8 cellular contexts compared by ENCODE assay signal in genomic region chr12:124862768-124863408, GRCh38. TPM values are rescaled to one million over a fixed set of nuclear protein-coding genes. Genes with fewer than 3 reads are reported as not detected.
DNase-seq lines count a peak whose midpoint lies in the region; ATAC-seq and TF ChIP-seq lines count a peak whose summit lies in the region.

No MANE protein-coding gene starts in this region.

- no peaks in the 10 kb centered on the region for H3K9me3 ChIP-seq in CD8-positive, alpha-beta memory T cell (ENCODE audit: low read length)
- no peaks in the 10 kb centered on the region for H3K9me3 ChIP-seq in vagina

- peak overlapping the region; percentile 31 for H3K27ac ChIP-seq in CD8-positive, alpha-beta memory T cell (ENCODE audit: low read depth, low read length)
- peak overlapping the region; percentile 77 for H3K27ac ChIP-seq in vagina

- no peaks in the 10 kb centered on the region for H3K36me3 Mint-ChIP-seq in CD8-positive, alpha-beta memory T cell
- no peaks in the 10 kb centered on the region for H3K36me3 Mint-ChIP-seq in naive B cell

- intact Hi-C loops in vagina (cut with DNase I): no loop called here

- H3K36me3 ChIP-seq in CD8-positive, alpha-beta memory T cell (ENCODE audit: insufficient read depth, low read length): no peaks in the 10 kb centered on the region
- H3K36me3 ChIP-seq in vagina: no peaks in the 10 kb centered on the region

- H3K4me1 Mint-ChIP-seq in CD8-positive, alpha-beta memory T cell: peaks cover 14 to 20% (median 15%) of the 10 kb centered on the region in 3 donors
- H3K4me1 Mint-ChIP-seq in naive B cell: peaks cover 34 to 44% (median 38%) of the 10 kb centered on the region in 3 donors

- peak overlapping the region; percentile 65 for H3K4me3 ChIP-seq in CD8-positive, alpha-beta memory T cell (ENCODE audit: low read length)
- H3K4me3 ChIP-seq in epithelial cell of proximal tubule (ENCODE audit: low read depth, low read length) (peak overlapping the region; percentile 72), vagina (peak overlapping the region; percentile 82 to 83)

- no peaks in the 10 kb centered on the region for H3K4me1 ChIP-seq in CD8-positive, alpha-beta memory T cell (ENCODE audit: insufficient read depth, low read length)
- peaks cover 19% of the 10 kb centered on the region for H3K4me1 ChIP-seq in vagina

- H3K27ac Mint-ChIP-seq in CD8-positive, alpha-beta memory T cell: peak overlapping the region in 3 of 8 donors; percentile 29 to 58 (median 36)
- H3K27ac Mint-ChIP-seq in naive B cell: peak overlapping the region in 5 of 6 donors; percentile 65 to 88 (median 85)

- POLR2A ChIA-PET in CD8-positive, alpha-beta memory T cell (lab: Charles Lee): no interaction called here

- H3K4me3 Mint-ChIP-seq in CD8-positive, alpha-beta memory T cell: peak overlapping the region; percentile 75 to 91 (median 80)
- peak overlapping the region; percentile 77 to 89 (median 82) for H3K4me3 Mint-ChIP-seq in naive B cell

- no peaks in the 10 kb centered on the region for H3K27me3 ChIP-seq in CD8-positive, alpha-beta memory T cell (ENCODE audit: insufficient read depth, low read length, poor library complexity, severe bottlenecking)
- no peaks in the 10 kb centered on the region for H3K27me3 ChIP-seq in vagina

- DNase-seq in CD8-positive, alpha-beta memory T cell: no peak
- peak; percentile 37 for DNase-seq in UCSD-AML1 (lab: John Stamatoyannopoulos, UW; ENCODE audit: unreplicated experiment)
- no peak for DNase-seq in epithelial cell of proximal tubule (ENCODE audit: low read depth)
- no peak for DNase-seq in naive B cell
- no peak for DNase-seq in vagina (ENCODE audit: extremely low spot score in 2 of 2)
- DNase-seq in epidermal melanocyte (ENCODE audit: insufficient read length, low spot score): no peak

- ATAC-seq in GM19397 (IDR thresholded peaks at IDR 0.05; ENCODE audit: unreplicated experiment) (peak; percentile 28), HG03442 (IDR thresholded peaks at IDR 0.05; ENCODE audit: unreplicated experiment) (peak; percentile 13), naive B cell (ENCODE audit: low read depth in 2 of 2) (peak; percentile 8 to 15)

- no peak for TF ChIP-seq POLR2A in vagina (IDR thresholded peaks at IDR 0.05)

- CTCF ChIA-PET in CD8-positive, alpha-beta memory T cell (lab: Charles Lee): no interaction called here

- H3K27me3 Mint-ChIP-seq in CD8-positive, alpha-beta memory T cell: peaks cover 0 to 2% of the 10 kb centered on the region in 2 donors
- H3K27me3 Mint-ChIP-seq in naive B cell: no peaks in the 10 kb centered on the region

- TF ChIP-seq CTCF in epithelial cell of proximal tubule (conservative IDR thresholded peaks at IDR 0.05; ENCODE audit: low read depth, low read length) (no peak), vagina (IDR thresholded peaks at IDR 0.05) (no peak)

- no peaks in the 10 kb centered on the region for H3K9me3 Mint-ChIP-seq in CD8-positive, alpha-beta memory T cell
- H3K9me3 Mint-ChIP-seq in naive B cell: no peaks in the 10 kb centered on the region

RNA-seq across cellular contexts. Expression of gene SCARB1, which starts 0.8 kb away (rescaled TPM):
- total RNA-seq in CD8-positive, alpha-beta memory T cell: 10 to 100 TPM; 20.4 to 21.6 TPM
- 3.6 TPM for polyA plus RNA-seq in CD8-positive, alpha-beta memory T cell
- total RNA-seq in epithelial cell of proximal tubule (21.9 and 72.8 TPM in 2 replicates), vagina (20.6 TPM)
- 10 to 100 TPM in 4 of 6 donors, 1 to 10 TPM in 2; 4.1 to 20.8 (median 12.1) TPM for polyA plus RNA-seq in naive B cell (ENCODE audit: low read depth in 6 of 6)

RNA-seq across cellular contexts. Expression of gene UBC, which starts 51.6 kb away (rescaled TPM):
- total RNA-seq in CD8-positive, alpha-beta memory T cell: 100 to 1,000 TPM; 839 to 849 TPM
- polyA plus RNA-seq in CD8-positive, alpha-beta memory T cell: 1,913 TPM
- 679 and 827 TPM in 2 replicates for total RNA-seq in epithelial cell of proximal tubule
- 1,000 to 10,000 TPM in 5 of 6 donors, 100 to 1,000 TPM in 1; 741 to 1,939 (median 1,380) TPM for polyA plus RNA-seq in naive B cell (ENCODE audit: low read depth in 6 of 6)
- 2,671 TPM for total RNA-seq in vagina
